8 cellular contexts compared by ENCODE assay signal in genomic region chr6:136822379-136823127, GRCh38. TPM values are rescaled to one million over a fixed set of nuclear protein-coding genes. Genes with fewer than 3 reads are reported as not detected.
A peak's percentile ranks its signal among the peaks of the same experiment; 100 is the strongest.
DNase-seq lines count a peak whose midpoint lies in the region; ATAC-seq and TF ChIP-seq lines count a peak whose summit lies in the region.

Gene PEX7 (plus strand): TSS chr6:136822592. CDS start chr6:136822666, 74 bp downstream.

- in situ Hi-C loops in KBM-7 (cut with MboI; ENCODE audit: low pct_unique_long_range_greater_than_20kb, low sequenced_read_pairs): no loop called here

- H3K4me2 ChIP-seq in DND-41 (ENCODE audit: insufficient read depth, low read length): peak within 1 kb of the TSS; percentile 93

- H3K36me3 ChIP-seq in DND-41 (ENCODE audit: insufficient read depth, low read length) (no peaks in the 10 kb centered on the region; the same call in 1 of the 2 replicates), esophagus squamous epithelium (peaks cover 0 to 26% (median 0%) of the 10 kb centered on the region in 3 donors), muscle layer of duodenum (ENCODE audit: control insufficient read depth in 1 of 2, insufficient read depth in 2 of 2, low read length in 2 of 2) (peaks cover 8 to 14% of the 10 kb centered on the region in 2 donors)

- H2AFZ ChIP-seq in DND-41 (ENCODE audit: low read depth, low read length): peak within 1 kb of the TSS; percentile 95

- no peaks in the 10 kb centered on the region for H3K27me3 ChIP-seq in DND-41 (ENCODE audit: insufficient read depth, low read length, poor library complexity)
- no peaks in the 10 kb centered on the region for H3K27me3 ChIP-seq in esophagus squamous epithelium
- no peaks in the 10 kb centered on the region for H3K27me3 ChIP-seq in muscle layer of duodenum (ENCODE audit: low read depth, low read length)

- ATAC-seq in DND-41 (ENCODE audit: insufficient read depth, low read depth) (peak; percentile 97), GM21723 (IDR thresholded peaks at IDR 0.05; ENCODE audit: unreplicated experiment) (peak; percentile 97)
- peak; percentile 96 for ATAC-seq in activated T-cell treated with anti-CD3 and anti-CD28 coated beads, Interleukin-2, amount 50 U/mL, for 72 hours (replicated peaks in 1 of 2)

- TF ChIP-seq POLR2A in esophagus squamous epithelium (IDR thresholded peaks at IDR 0.05): peak in 2 of 4 donors; percentile 64 to 73

- H3K79me2 ChIP-seq in DND-41 (ENCODE audit: insufficient read depth, low read length): peaks cover 6% of the 10 kb centered on the region; the same call in 1 of the 2 replicates

- 0 to 2% methylated on average over 2 to 10 of the region's 78 CpGs for WGBS in esophagus squamous epithelium, 2 donors

- H3K9me3 Mint-ChIP-seq in activated T-cell treated with anti-CD3 and anti-CD28 coated beads, Interleukin-2, amount 50 U/mL, for 72 hours: no peaks in the 10 kb centered on the region

- H3K4me3 Mint-ChIP-seq in activated T-cell treated with anti-CD3 and anti-CD28 coated beads, Interleukin-2, amount 50 U/mL, for 72 hours: peak within 1 kb of the TSS; percentile 96 to 100

- peaks cover 35% of the 10 kb centered on the region for H3K4me1 Mint-ChIP-seq in activated T-cell treated with anti-CD3 and anti-CD28 coated beads, Interleukin-2, amount 50 U/mL, for 72 hours (ENCODE audit: low read depth)

- peak within 1 kb of the TSS; percentile 61 for H3K9ac ChIP-seq in DND-41 (ENCODE audit: low read depth, low read length)

- H3K4me1 ChIP-seq in DND-41 (ENCODE audit: insufficient read depth, low read length) (peaks cover 16% of the 10 kb centered on the region), esophagus squamous epithelium (peaks cover 3 to 18% (median 3%) of the 10 kb centered on the region in 3 donors), muscle layer of duodenum (ENCODE audit: control insufficient read depth in 1 of 2, insufficient read depth in 2 of 2, low read length in 2 of 2) (peaks cover 0 to 5% of the 10 kb centered on the region in 2 donors)

- H3K27me3 Mint-ChIP-seq in activated T-cell treated with anti-CD3 and anti-CD28 coated beads, Interleukin-2, amount 50 U/mL, for 72 hours (ENCODE audit: low read depth): no peaks in the 10 kb centered on the region

- H4K20me1 ChIP-seq in DND-41 (ENCODE audit: insufficient read depth, low read length): no peaks in the 10 kb centered on the region

- peak within 1 kb of the TSS; percentile 97 for H3K27ac Mint-ChIP-seq in activated T-cell treated with anti-CD3 and anti-CD28 coated beads, Interleukin-2, amount 50 U/mL, for 72 hours

- TF ChIP-seq CTCF in DND-41 (IDR thresholded peaks at IDR 0.05; ENCODE audit: borderline replicate concordance, extremely low read depth, low read length, poor library complexity, severe bottlenecking) (peak; percentile 67), esophagus squamous epithelium (IDR thresholded peaks at IDR 0.05) (peak in 4 of 6 experiments; percentile 59 to 70 (median 65))

- peaks cover 2 to 8% of the 10 kb centered on the region in 2 donors for H3K36me3 Mint-ChIP-seq in activated T-cell treated with anti-CD3 and anti-CD28 coated beads, Interleukin-2, amount 50 U/mL, for 72 hours (ENCODE audit: insufficient read depth in 2 of 2)

- peak within 1 kb of the TSS; percentile 72 for H3K27ac ChIP-seq in DND-41 (ENCODE audit: low read length)
- H3K27ac ChIP-seq in esophagus squamous epithelium: peak within 1 kb of the TSS; percentile 86 to 98 (median 94)
- H3K27ac ChIP-seq in muscle layer of duodenum (ENCODE audit: low read length): peak within 1 kb of the TSS; percentile 85

- peak within 1 kb of the TSS; percentile 28 to 84; a peak in 3 of 4 replicates for H3K4me3 ChIP-seq in DND-41 (ENCODE audit: low read depth in 1 of 2, low read length in 2 of 2)
- peak within 1 kb of the TSS; percentile 53 to 99 (median 76) for H3K4me3 ChIP-seq in esophagus squamous epithelium
- peak within 1 kb of the TSS; percentile 79 to 96 for H3K4me3 ChIP-seq in muscle layer of duodenum (ENCODE audit: low read depth in 1 of 2, low read length in 2 of 2)

- H3K9me3 ChIP-seq in DND-41 (ENCODE audit: insufficient read depth, low read length, severe bottlenecking): no peaks in the 10 kb centered on the region
- no peaks in the 10 kb centered on the region for H3K9me3 ChIP-seq in esophagus squamous epithelium
- H3K9me3 ChIP-seq in muscle layer of duodenum (ENCODE audit: control insufficient read depth in 1 of 2, low read length in 2 of 2): no peaks in the 10 kb centered on the region

- intact Hi-C loops in esophagus squamous epithelium (cut with DNase I): no loop called here

- DNase-seq in DND-41 (peak; percentile 91), KBM-7 (peak; percentile 90), esophagus squamous epithelium (lab: John Stamatoyannopoulos, UW) (peak; percentile 60)
- peak; percentile 89 to 91 for DNase-seq in activated T-cell treated with anti-CD3 and anti-CD28 coated beads, Interleukin-2, amount 50 U/mL, for 72 hours
- peak; percentile 69 for DNase-seq in stimulated activated CD8-positive, alpha-beta memory T cell treated with anti-CD3 and anti-CD28 coated beads, Interleukin-7, amount 100 ng/mL, for 24 hours (ENCODE audit: low read depth)

TF ChIP-seq in PFSK-1, 5 proteins besides CTCF, POLR2A, EP300 and RAD21:
- peak; percentile 33 for TF ChIP-seq FOXP2 (optimal IDR thresholded peaks at IDR 0.05; ENCODE audit: borderline replicate concordance, extremely low read depth, extremely low read length, insufficient read depth)
- TF ChIP-seq REST (IDR thresholded peaks at IDR 0.05; ENCODE audit: insufficient read depth in 1 of 2, low read depth in 2 of 2, low read length in 2 of 2): no peak; a peak in 1 of 4 replicates
- TF ChIP-seq SIN3A (IDR thresholded peaks at IDR 0.05; ENCODE audit: borderline replicate concordance, insufficient read depth, low read length): peak; percentile 68; the same call in 1 of the 2 replicates
- TF ChIP-seq POLR2AphosphoS5 (IDR thresholded peaks at IDR 0.05; ENCODE audit: low read depth, low read length): peak; percentile 87
- peak; percentile 77; the same call in 1 of the 2 replicates for TF ChIP-seq TAF1 (IDR thresholded peaks at IDR 0.05; ENCODE audit: borderline replicate concordance, insufficient read depth, low read length)

RNA-seq across cellular contexts. Expression of gene PEX7, which starts in this region (rescaled TPM):
- polyA plus RNA-seq in PFSK-1 (2012; ENCODE audit: insufficient read length, low read depth): 4.5 TPM
- 1 to 10 TPM; 3.8 to 4.9 TPM for total RNA-seq in activated T-cell treated with anti-CD3 and anti-CD28 coated beads, Interleukin-2, amount 50 U/mL, for 72 hours
- 10 to 100 TPM in 3 of 4 donors, 1 to 10 TPM in 1; 5.4 to 14.2 (median 11.8) TPM for total RNA-seq in esophagus squamous epithelium

Comparison
In these comparisons a context has a peak if more than half of its experiments do, and no peak if none do; other contexts are left out.
1. Peak in every context shown above with its lines: DNase-seq, ATAC-seq, H3K4me3 ChIP-seq and H3K27ac ChIP-seq.